In genomic region chr7:93062599-93062998, GRCh38 we compare ENCODE assay signal across 20 cellular contexts.
"Had no signal": no experiment of that assay in that cellular context is flagged by ENCODE, and none has a peak within 500 bp of the region (broad histone marks: within the 10 kb centered on the region; RNA-seq: fewer than 3 reads in every experiment).

No MANE protein-coding gene starts in this region.

- H3K4me3 Mint-ChIP-seq: activated B cell treated with CpG ODN at 0.5 μM for 24 hours; activated CD4-positive, alpha-beta T cell treated with anti-CD3 and anti-CD28 coated beads, Interleukin-2, amount 10 ng/mL, durations not matched to agents 24 days and 14 days; activated CD8-positive, alpha-beta memory T cell treated with anti-CD3 and anti-CD28 coated beads, Interleukin-2, amount 10 ng/mL, durations not matched to agents 7 days and 5 days; activated naive CD4-positive, alpha-beta T cell treated with anti-CD3 and anti-CD28 coated beads for 36 hours; activated naive CD8-positive, alpha-beta T cell; activated T-cell treated with anti-CD3 and anti-CD28 coated beads, Interleukin-2, amount 50 U/mL, for 4 hours; brain; central memory CD8-positive, alpha-beta T cell; T-helper 17 cell had no signal

- DNase-seq: activated B cell treated with CpG ODN at 0.5 μM for 24 hours; activated CD4-positive, alpha-beta T cell treated with anti-CD3 and anti-CD28 coated beads for 1 hour; activated CD4-positive, alpha-beta T cell treated with anti-CD3 and anti-CD28 coated beads, Interleukin-2, amount 10 ng/mL, durations not matched to agents 24 days and 14 days; activated CD4-positive, alpha-beta T cell treated with anti-CD3 and anti-CD28 coated beads, Interleukin-2, amount 50 U/mL, for 48 hours; activated CD8-positive, alpha-beta memory T cell treated with anti-CD3 and anti-CD28 coated beads, Interleukin-2, amount 10 ng/mL, durations not matched to agents 7 days and 5 days; activated gamma-delta T cell; activated naive CD4-positive, alpha-beta T cell treated with anti-CD3 and anti-CD28 coated beads for 36 hours; activated T-cell treated with anti-CD3 and anti-CD28 coated beads, Interleukin-2, amount 50 U/mL, for 4 hours; amygdala; NCI-H1105 treated with DMSO at 0.1 percent for 48 hours; NCI-H1436 treated with DMSO at 0.1 percent for 48 hours; NCI-H187; NCI-H2081; NCI-H510A treated with DMSO at 0.1 percent for 48 hours; SIG-M5; T-helper 17 cell; T-helper 9 cell had no signal

- ATAC-seq: activated CD8-positive, alpha-beta memory T cell treated with anti-CD3 and anti-CD28 coated beads, Interleukin-2, amount 10 ng/mL, durations not matched to agents 7 days and 5 days; activated T-cell treated with anti-CD3 and anti-CD28 coated beads, Interleukin-2, amount 50 U/mL, for 4 hours; T-helper 17 cell had no signal

- H3K36me3 Mint-ChIP-seq: activated CD8-positive, alpha-beta memory T cell treated with anti-CD3 and anti-CD28 coated beads, Interleukin-2, amount 10 ng/mL, durations not matched to agents 7 days and 5 days; activated naive CD8-positive, alpha-beta T cell; brain had no signal

- H3K4me1 Mint-ChIP-seq: activated B cell treated with CpG ODN at 0.5 μM for 24 hours; brain; central memory CD8-positive, alpha-beta T cell; T-helper 17 cell had no signal

- H3K9me3 Mint-ChIP-seq: activated CD4-positive, alpha-beta T cell treated with anti-CD3 and anti-CD28 coated beads, Interleukin-2, amount 10 ng/mL, durations not matched to agents 24 days and 14 days; activated naive CD4-positive, alpha-beta T cell treated with anti-CD3 and anti-CD28 coated beads for 36 hours; activated T-cell treated with anti-CD3 and anti-CD28 coated beads, Interleukin-2, amount 50 U/mL, for 4 hours; central memory CD8-positive, alpha-beta T cell had no signal

- H3K27ac Mint-ChIP-seq: activated B cell treated with CpG ODN at 0.5 μM for 24 hours; activated CD4-positive, alpha-beta T cell treated with anti-CD3 and anti-CD28 coated beads, Interleukin-2, amount 10 ng/mL, durations not matched to agents 24 days and 14 days; activated CD8-positive, alpha-beta memory T cell treated with anti-CD3 and anti-CD28 coated beads, Interleukin-2, amount 10 ng/mL, durations not matched to agents 7 days and 5 days; activated naive CD4-positive, alpha-beta T cell treated with anti-CD3 and anti-CD28 coated beads for 36 hours; activated naive CD8-positive, alpha-beta T cell; brain; T-helper 17 cell had no signal
